9 cellular contexts compared by ENCODE assay signal in genomic region chr11:116224154-116224888, GRCh38.
DNase-seq lines count a peak whose midpoint lies in the region; ATAC-seq and TF ChIP-seq lines count a peak whose summit lies in the region.
"Had no signal": no experiment of that assay in that cellular context is flagged by ENCODE, and none has a peak within 500 bp of the region (broad histone marks: within the 10 kb centered on the region; RNA-seq: fewer than 3 reads in every experiment).

No MANE protein-coding gene starts in this region.

- H3F3A ChIP-seq in smooth muscle cell (ENCODE audit: low read depth): no peaks in the 10 kb centered on the region

- H3K27ac ChIP-seq in smooth muscle cell (ENCODE audit: low read depth): no peak overlapping the region
- H3K27ac ChIP-seq: SJSA1 had no signal

- intact Hi-C loops in Caco-2 (cut with micrococcal nuclease; ENCODE audit: unreplicated experiment) (loop anchor here (1.0 to 2.0 kb wide), 3 partner anchors 54 to 900 kb away; no protein-coding TSS in a partner anchor), left ventricle myocardium superior (cut with micrococcal nuclease) (no loop called here)

- H3K4me1 Mint-ChIP-seq in Caco-2 (ENCODE audit: low read depth, unreplicated experiment): peaks cover 8% of the 10 kb centered on the region
- no peaks in the 10 kb centered on the region for H3K4me1 Mint-ChIP-seq in activated naive CD8-positive, alpha-beta T cell treated with anti-CD3 and anti-CD28 coated beads, Interleukin-2, amount 50 U/mL, for 24 hours

- no peaks in the 10 kb centered on the region for H3K36me3 ChIP-seq in Caco-2 (ENCODE audit: control insufficient read depth, insufficient read depth, low read length)
- H3K36me3 ChIP-seq in smooth muscle cell (ENCODE audit: low read depth): no peaks in the 10 kb centered on the region
- H3K36me3 ChIP-seq: SJSA1 had no signal

- no peaks in the 10 kb centered on the region for H3K9me3 ChIP-seq in Caco-2
- H3K9me3 ChIP-seq in smooth muscle cell (replicated peaks; ENCODE audit: low read depth): no peaks in the 10 kb centered on the region
- H3K9me3 ChIP-seq: SJSA1 had no signal

- H2AFZ ChIP-seq in smooth muscle cell (ENCODE audit: low read depth): no peak overlapping the region

- no peak overlapping the region for H3K4me2 ChIP-seq in smooth muscle cell

- H3K27me3 ChIP-seq in Caco-2 (replicated peaks; ENCODE audit: control insufficient read depth, insufficient read depth, low read length) (no peaks in the 10 kb centered on the region; the same call in 1 of the 2 replicates), smooth muscle cell (ENCODE audit: low read depth) (peaks cover 7% of the 10 kb centered on the region)
- H3K27me3 ChIP-seq: SJSA1 had no signal

- no peaks in the 10 kb centered on the region for H3K4me1 ChIP-seq in Caco-2
- no peaks in the 10 kb centered on the region for H3K4me1 ChIP-seq in smooth muscle cell (ENCODE audit: low read depth)
- H3K4me1 ChIP-seq: SJSA1 had no signal

- H3K9me3 Mint-ChIP-seq in Caco-2 (ENCODE audit: unreplicated experiment): no peaks in the 10 kb centered on the region
- H3K9me3 Mint-ChIP-seq in activated naive CD8-positive, alpha-beta T cell treated with anti-CD3 and anti-CD28 coated beads, Interleukin-2, amount 50 U/mL, for 24 hours: no peaks in the 10 kb centered on the region

- WGBS in smooth muscle cell (ENCODE audit: low lambda C conversion rate): 56% methylated on average over 10 of the region's 10 CpGs

- H3K9ac ChIP-seq in smooth muscle cell (ENCODE audit: low read depth): no peak overlapping the region

- no peak overlapping the region for H3K4me3 Mint-ChIP-seq in Caco-2 (ENCODE audit: unreplicated experiment)
- H3K4me3 Mint-ChIP-seq in activated naive CD8-positive, alpha-beta T cell treated with anti-CD3 and anti-CD28 coated beads, Interleukin-2, amount 50 U/mL, for 24 hours: no peak overlapping the region

- no peak for ATAC-seq in activated naive CD8-positive, alpha-beta T cell treated with anti-CD3 and anti-CD28 coated beads, Interleukin-2, amount 50 U/mL, for 24 hours
- ATAC-seq in left ventricle myocardium superior (peak; percentile 46), GM19467 (IDR thresholded peaks at IDR 0.05; ENCODE audit: unreplicated experiment) (no peak), GM18868 (IDR thresholded peaks at IDR 0.05; ENCODE audit: unreplicated experiment) (no peak)

- H3K79me2 ChIP-seq in smooth muscle cell (ENCODE audit: low read depth): no peaks in the 10 kb centered on the region

- peaks cover 2% of the 10 kb centered on the region for H3K27me3 Mint-ChIP-seq in Caco-2 (ENCODE audit: insufficient read depth, unreplicated experiment)
- peaks cover 8% of the 10 kb centered on the region for H3K27me3 Mint-ChIP-seq in activated naive CD8-positive, alpha-beta T cell treated with anti-CD3 and anti-CD28 coated beads, Interleukin-2, amount 50 U/mL, for 24 hours

- no peak overlapping the region for H3K27ac Mint-ChIP-seq in Caco-2 (ENCODE audit: unreplicated experiment)
- no peak overlapping the region for H3K27ac Mint-ChIP-seq in activated naive CD8-positive, alpha-beta T cell treated with anti-CD3 and anti-CD28 coated beads, Interleukin-2, amount 50 U/mL, for 24 hours

- DNase-seq in Caco-2: peak; percentile 72 to 82
- peak; percentile 56 for DNase-seq in HEK293T (ENCODE audit: extremely low spot score)
- peak; percentile 24 for DNase-seq in NCI-H774 (lab: John Stamatoyannopoulos, UW)
- peak; percentile 41 for DNase-seq in activated naive CD8-positive, alpha-beta T cell treated with anti-CD3 and anti-CD28 coated beads, Interleukin-2, amount 50 U/mL, for 24 hours
- DNase-seq in left ventricle myocardium superior: peak; percentile 55
- DNase-seq in smooth muscle cell (lab: John Stamatoyannopoulos, UW; ENCODE audit: unreplicated experiment): peak; percentile 8

- no peak overlapping the region for H3K4me3 ChIP-seq in Caco-2 (ENCODE audit: low read depth, low read length)
- no peak overlapping the region for H3K4me3 ChIP-seq in smooth muscle cell
- H3K4me3 ChIP-seq: SJSA1 had no signal

- CTCF ChIA-PET in Caco-2 (lab: Charles Lee) (interaction anchor here (0.6 to 1.5 kb wide), 7 partner anchors 9 to 53 kb away, joined by 3 to 5 read pairs (median 3); no protein-coding TSS in a partner anchor), HEK293T (lab: Yijun Ruan, JAX) (interaction anchor here (0.5 to 2.2 kb wide), 4 partner anchors 9 to 954 kb away, joined by 3 to 7 read pairs (median 3); no protein-coding TSS in a partner anchor)

- H4K20me1 ChIP-seq in smooth muscle cell (ENCODE audit: low read depth): no peaks in the 10 kb centered on the region

- no peaks in the 10 kb centered on the region for H3K36me3 Mint-ChIP-seq in Caco-2 (ENCODE audit: insufficient read depth, unreplicated experiment)
- no peaks in the 10 kb centered on the region for H3K36me3 Mint-ChIP-seq in activated naive CD8-positive, alpha-beta T cell treated with anti-CD3 and anti-CD28 coated beads, Interleukin-2, amount 50 U/mL, for 24 hours (ENCODE audit: low read depth)

- TF ChIP-seq CTCF in Caco-2 (IDR thresholded peaks at IDR 0.05; ENCODE audit: insufficient read depth in 1 of 2, low read depth in 1 of 2, low read length in 1 of 2, severe bottlenecking in 1 of 2, unreplicated experiment in 1 of 2) (peak; percentile 90 to 96), smooth muscle cell (IDR thresholded peaks at IDR 0.05; ENCODE audit: borderline replicate concordance, insufficient read depth, poor library complexity, severe bottlenecking) (peak; percentile 71)

- BruUV-seq in Caco-2 (replicated peaks; lab: Mats Ljungman, UMichigan): no TSS peak

- POLR2A ChIA-PET in Caco-2 (lab: Charles Lee) (no interaction called here), HEK293T (lab: Yijun Ruan, JAX) (no interaction called here)

TF ChIP-seq in HEK293T, 16 proteins besides CTCF, POLR2A, EP300 and RAD21:
- no peak for TF ChIP-seq L3MBTL2 (conservative IDR thresholded peaks at IDR 0.05)
- no peak for TF ChIP-seq TARDBP (IDR thresholded peaks at IDR 0.05)
- TF ChIP-seq LEF1 (IDR thresholded peaks at IDR 0.05; ENCODE audit: borderline replicate concordance): no peak
- no peak for TF ChIP-seq SP1 (IDR thresholded peaks at IDR 0.05)
- no peak for TF ChIP-seq FOXM1 (IDR thresholded peaks at IDR 0.05; ENCODE audit: borderline replicate concordance)
- no peak for TF ChIP-seq ELF4 (IDR thresholded peaks at IDR 0.05)
- no peak for TF ChIP-seq FOXA1 (IDR thresholded peaks at IDR 0.05)
- TF ChIP-seq ZNF384 (IDR thresholded peaks at IDR 0.05): no peak
- no peak for TF ChIP-seq ARNT (IDR thresholded peaks at IDR 0.05)
- TF ChIP-seq BHLHE40 (IDR thresholded peaks at IDR 0.05; ENCODE audit: borderline replicate concordance): no peak
- no peak for TF ChIP-seq HDGF (IDR thresholded peaks at IDR 0.05; ENCODE audit: borderline replicate concordance)
TF ChIP-seq in HEK293T: peak in this region for 0.

Comparison
In these comparisons a context has a peak if more than half of its experiments do, and no peak if none do; other contexts are left out.
1. DNase-seq: peak in every context shown above with its lines; median percentile 77 in Caco-2; 56 in HEK293T; 55 in left ventricle myocardium superior; 41 in activated naive CD8-positive, alpha-beta T cell treated with anti-CD3 and anti-CD28 coated beads, Interleukin-2, amount 50 U/mL, for 24 hours; 24 in NCI-H774; 8 in smooth muscle cell.